ENCODE assay signal across 31 cellular contexts in the genomic region with DNA sequence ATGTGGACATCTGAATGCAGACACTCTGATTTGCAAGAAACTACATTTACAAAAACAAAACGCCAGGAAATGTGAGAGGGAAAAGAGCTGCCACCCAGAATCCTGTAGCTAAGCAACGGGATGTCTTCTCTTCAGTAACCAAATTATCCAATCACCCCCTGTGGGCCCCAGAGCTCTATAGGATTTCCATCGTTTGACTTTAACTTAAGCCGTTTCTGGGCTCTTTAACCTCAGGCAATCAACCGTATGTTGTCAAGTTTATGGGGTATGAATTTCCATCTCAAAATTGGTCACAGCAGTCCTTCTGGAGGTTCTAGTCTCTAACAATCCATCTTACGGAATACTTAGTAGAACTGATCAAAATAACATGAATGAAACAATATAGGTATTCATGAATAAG.
DNase-seq lines count a peak whose midpoint lies in the region; ATAC-seq, FAIRE-seq and TF ChIP-seq lines count a peak whose summit lies in the region.
"Had no signal": no experiment of that assay in that cellular context is flagged by ENCODE, and none has a peak within 500 bp of the region (broad histone marks: within the 10 kb centered on the region; RNA-seq: fewer than 3 reads in every experiment).

No MANE protein-coding gene starts in this region.

- no peak overlapping the region for H2AFZ ChIP-seq in GM23338
- peak overlapping the region; percentile 64 for H2AFZ ChIP-seq in osteoblast (ENCODE audit: low read length)
- H2AFZ ChIP-seq in HepG2 (ENCODE audit: low read length) = no peak overlapping the region

- ATAC-seq in GM23338 (peak; percentile 87), HepG2 (no peak), GM18861 (IDR thresholded peaks at IDR 0.05; ENCODE audit: unreplicated experiment) (no peak)
- ATAC-seq: activated T-cell treated with anti-CD3 and anti-CD28 coated beads, Interleukin-2, amount 50 U/mL, for 4 hours; left cardiac atrium; sciatic nerve; stimulated activated effector memory CD8-positive, alpha-beta T cell treated with anti-CD3 and anti-CD28 coated beads, Interleukin-12 subunit alpha, Interleukin-12 subunit beta, amount 100 ng/mL, for 72 hours had no signal

- no TSS peak for BruUV-seq in HepG2 (replicated peaks; lab: Mats Ljungman, UMichigan)

- H3K4me2 ChIP-seq in GM23338 (peak overlapping the region; percentile 34), osteoblast (ENCODE audit: insufficient read depth, low read length) (no peak overlapping the region), HepG2 (ENCODE audit: low read depth, low read length) (no peak overlapping the region)
- H3K4me2 ChIP-seq: KMS-11 had no signal

- no peak for TF ChIP-seq RAD21 in HepG2 (CRISPR knock-in tag; IDR thresholded peaks at IDR 0.05)

- H4K20me1 ChIP-seq in GM23338 (replicated peaks; ENCODE audit: insufficient read depth) = no peaks in the 10 kb centered on the region
- no peaks in the 10 kb centered on the region for H4K20me1 ChIP-seq in osteoblast (ENCODE audit: insufficient read depth, low read length)
- H4K20me1 ChIP-seq in HepG2 (ENCODE audit: insufficient read depth, low read length) = no peaks in the 10 kb centered on the region

- 7% methylated on average over 6 of the region's 6 CpGs for WGBS in HepG2 (ENCODE audit: low lambda C conversion rate)

- H3K27me3 ChIP-seq in GM23338 (ENCODE audit: insufficient read depth) (no peaks in the 10 kb centered on the region), osteoblast (ENCODE audit: insufficient read depth, low read length) (no peaks in the 10 kb centered on the region), HepG2 (ENCODE audit: control insufficient read depth in 1 of 2, insufficient read depth in 2 of 2, low read length in 2 of 2) (no peaks in the 10 kb centered on the region)
- H3K27me3 ChIP-seq: dorsolateral prefrontal cortex, neutrophil, Peyer's patch, upper lobe of left lung had no signal

- CTCF ChIA-PET in HepG2 (lab: Yijun Ruan, JAX; ENCODE audit: low intra/inter-chr PET ratio, low total read pairs) = no interaction called here

- H3K4me3 Mint-ChIP-seq in GM23338 (no peak overlapping the region), glutamatergic neuron (ENCODE audit: unreplicated experiment) (peak overlapping the region; percentile 6)
- H3K4me3 Mint-ChIP-seq: activated CD4-positive, alpha-beta T cell treated with anti-CD3 and anti-CD28 coated beads, Interleukin-2, amount 10 ng/mL, durations not matched to agents 7 days and 5 days; activated T-cell treated with anti-CD3 and anti-CD28 coated beads, Interleukin-2, amount 50 U/mL, for 4 hours; brain; stimulated activated effector memory CD8-positive, alpha-beta T cell treated with anti-CD3 and anti-CD28 coated beads, Interleukin-12 subunit alpha, Interleukin-12 subunit beta, amount 100 ng/mL, for 72 hours had no signal

- H3K27me3 Mint-ChIP-seq in GM23338 (ENCODE audit: insufficient read depth, low read depth, poor library complexity) (no peaks in the 10 kb centered on the region), glutamatergic neuron (ENCODE audit: unreplicated experiment) (no peaks in the 10 kb centered on the region)
- H3K27me3 Mint-ChIP-seq: activated CD4-positive, alpha-beta T cell treated with anti-CD3 and anti-CD28 coated beads, Interleukin-2, amount 10 ng/mL, durations not matched to agents 7 days and 5 days; progenitor cell of endocrine pancreas had no signal

- TF ChIP-seq CTCF in GM23338 (conservative IDR thresholded peaks at IDR 0.05; ENCODE audit: low read depth in 2 of 2) (no peak), glutamatergic neuron (IDR thresholded peaks at IDR 0.05; ENCODE audit: partially characterized antibody, unreplicated experiment) (no peak), osteoblast (IDR thresholded peaks at IDR 0.05; ENCODE audit: extremely low read depth, low read depth, low read length) (no peak), HepG2 (CRISPR knock-in tag; IDR thresholded peaks at IDR 0.05) (no peak)

- no peaks in the 10 kb centered on the region for H3K9me3 ChIP-seq in osteoblast (ENCODE audit: low read depth, low read length)
- H3K9me3 ChIP-seq in HepG2 (ENCODE audit: low read length) = peaks cover 64% of the 10 kb centered on the region
- H3K9me3 ChIP-seq: HAP-1, neutrophil, Peyer's patch, upper lobe of left lung had no signal

- no peaks in the 10 kb centered on the region for H3F3A ChIP-seq in GM23338 (replicated peaks; ENCODE audit: low read depth)

- no peak for TF ChIP-seq POLR2A in HepG2 (IDR thresholded peaks at IDR 0.05; ENCODE audit: insufficient read depth in 1 of 2, low read depth in 2 of 2, low read length in 2 of 2)

- H3K36me3 ChIP-seq in GM23338 (ENCODE audit: insufficient read depth) (no peaks in the 10 kb centered on the region), osteoblast (ENCODE audit: insufficient read depth, low read length) (no peaks in the 10 kb centered on the region), HepG2 (replicated peaks in 1 of 2; ENCODE audit: control insufficient read depth in 1 of 2, insufficient read depth in 2 of 2, low read length in 2 of 2) (no peaks in the 10 kb centered on the region)
- H3K36me3 ChIP-seq: HAP-1, neutrophil, Peyer's patch, upper lobe of left lung had no signal

- peak overlapping the region; percentile 1; the same call in 1 of the 2 replicates for H3K27ac ChIP-seq in GM23338 (ENCODE audit: low read depth)
- H3K27ac ChIP-seq in osteoblast (ENCODE audit: low read depth, low read length) = no peak overlapping the region
- H3K27ac ChIP-seq in HepG2 (ENCODE audit: extremely low read length, insufficient read depth, low read length) = no peak overlapping the region
- H3K27ac ChIP-seq: KMS-11, neutrophil, Peyer's patch, upper lobe of left lung, VCaP had no signal

- H3K79me2 ChIP-seq in GM23338 (replicated peaks; ENCODE audit: insufficient read depth) (no peaks in the 10 kb centered on the region; the same call in 1 of the 2 replicates), osteoblast (ENCODE audit: insufficient read depth, low read length) (no peaks in the 10 kb centered on the region), HepG2 (ENCODE audit: insufficient read depth, low read length) (no peaks in the 10 kb centered on the region)

- DNase-seq in GM23338 (ENCODE audit: low spot score) (peak; percentile 81), NCI-H69 (lab: John Stamatoyannopoulos, UW) (peak; percentile 74), glutamatergic neuron (no peak), osteoblast (ENCODE audit: insufficient read length, low spot score, missing footprints) (no peak), HepG2 (ENCODE audit: low spot score) (no peak), AG08395 (ENCODE audit: low spot score) (no peak)
- DNase-seq: activated CD4-positive, alpha-beta T cell treated with anti-CD3 and anti-CD28 coated beads, Interleukin-2, amount 10 ng/mL, durations not matched to agents 7 days and 5 days; activated gamma-delta T cell treated with Interleukin-2 at 50 U/mL for 16 hours; activated T-cell treated with anti-CD3 and anti-CD28 coated beads, Interleukin-2, amount 50 U/mL, for 4 hours; EL; left cardiac atrium; mammary epithelial cell; MM.1S; NCI-H1436 treated with DMSO at 0.1 percent for 48 hours; NCI-H2171 treated with DMSO at 0.1 percent for 48 hours; NCI-H510A treated with DMSO at 0.1 percent for 48 hours; Peyer's patch; SHP77 treated with DMSO at 0.1 percent for 48 hours; stimulated activated CD4-positive, alpha-beta T cell treated with anti-CD3 and anti-CD28 coated beads, Interleukin-4, amount 100 ng/mL, for 24 hours; upper lobe of left lung had no signal

- H3K9me2 ChIP-seq in GM23338 (ENCODE audit: insufficient read depth) = no peaks in the 10 kb centered on the region

- H3K36me3 Mint-ChIP-seq in GM23338 (ENCODE audit: low read depth) = no peaks in the 10 kb centered on the region
- no peaks in the 10 kb centered on the region for H3K36me3 Mint-ChIP-seq in glutamatergic neuron (ENCODE audit: unreplicated experiment)
- H3K36me3 Mint-ChIP-seq: brain; stimulated activated effector memory CD8-positive, alpha-beta T cell treated with anti-CD3 and anti-CD28 coated beads, Interleukin-12 subunit alpha, Interleukin-12 subunit beta, amount 100 ng/mL, for 72 hours had no signal

- H3K27ac Mint-ChIP-seq in GM23338 (no peak overlapping the region), glutamatergic neuron (ENCODE audit: unreplicated experiment) (no peak overlapping the region)
- H3K27ac Mint-ChIP-seq: activated CD4-positive, alpha-beta T cell treated with anti-CD3 and anti-CD28 coated beads, Interleukin-2, amount 10 ng/mL, durations not matched to agents 7 days and 5 days; brain; progenitor cell of endocrine pancreas; stimulated activated effector memory CD8-positive, alpha-beta T cell treated with anti-CD3 and anti-CD28 coated beads, Interleukin-12 subunit alpha, Interleukin-12 subunit beta, amount 100 ng/mL, for 72 hours had no signal

- no peak for FAIRE-seq in HepG2 (lab: Jason Lieb, UNC)
- FAIRE-seq: GM12892 had no signal

- in situ Hi-C loops in HepG2 (cut with HindIII; ENCODE audit: extremely low pct_ligation_motif_present, low pct_unique_long_range_greater_than_20kb) = no loop called here

- H3K9me3 Mint-ChIP-seq in GM23338 (no peaks in the 10 kb centered on the region), glutamatergic neuron (ENCODE audit: unreplicated experiment) (no peaks in the 10 kb centered on the region)
- H3K9me3 Mint-ChIP-seq: activated T-cell treated with anti-CD3 and anti-CD28 coated beads, Interleukin-2, amount 50 U/mL, for 4 hours; stimulated activated effector memory CD8-positive, alpha-beta T cell treated with anti-CD3 and anti-CD28 coated beads, Interleukin-12 subunit alpha, Interleukin-12 subunit beta, amount 100 ng/mL, for 72 hours had no signal

- H3K4me3 ChIP-seq in GM23338 (no peak overlapping the region), osteoblast (ENCODE audit: insufficient read depth, low read length) (no peak overlapping the region), HepG2 (replicated peaks in 1 of 3; ENCODE audit: insufficient read depth in 1 of 3, low read depth in 2 of 3, low read length in 3 of 3) (no peak overlapping the region)
- H3K4me3 ChIP-seq: dorsolateral prefrontal cortex, HAP-1, Peyer's patch, upper lobe of left lung had no signal

- POLR2A ChIA-PET in HepG2 (lab: Yijun Ruan, JAX) = no interaction called here

- H3K9ac ChIP-seq in HepG2 (ENCODE audit: insufficient read depth, low read depth, low read length) = no peak overlapping the region
- H3K9ac ChIP-seq: KMS-11 had no signal

- intact Hi-C loops in HepG2 (cut with micrococcal nuclease; ENCODE audit: unreplicated experiment) = loop anchor here (10.0 kb wide), 1 partner anchor 464 kb away; no protein-coding TSS in a partner anchor

- H3K4me1 ChIP-seq in GM23338 (ENCODE audit: insufficient read depth) (peaks cover 41% of the 10 kb centered on the region), osteoblast (ENCODE audit: insufficient read depth, low read length) (no peaks in the 10 kb centered on the region), HepG2 (ENCODE audit: insufficient read depth, low read length) (no peaks in the 10 kb centered on the region)
- H3K4me1 ChIP-seq: HAP-1, Peyer's patch, upper lobe of left lung had no signal

- TF ChIP-seq EP300 in HepG2 (IDR thresholded peaks at IDR 0.05; ENCODE audit: low read depth in 2 of 2, low read length in 2 of 2) = no peak
- TF ChIP-seq EP300 in HepG2 (CRISPR knock-in tag; IDR thresholded peaks at IDR 0.05; ENCODE audit: borderline replicate concordance) = no peak

- H3K4me1 Mint-ChIP-seq in GM23338 (peaks cover 37% of the 10 kb centered on the region), glutamatergic neuron (ENCODE audit: low read depth, unreplicated experiment) (peaks cover 27% of the 10 kb centered on the region)
- H3K4me1 Mint-ChIP-seq: activated CD4-positive, alpha-beta T cell treated with anti-CD3 and anti-CD28 coated beads, Interleukin-2, amount 10 ng/mL, durations not matched to agents 7 days and 5 days; stimulated activated effector memory CD8-positive, alpha-beta T cell treated with anti-CD3 and anti-CD28 coated beads, Interleukin-12 subunit alpha, Interleukin-12 subunit beta, amount 100 ng/mL, for 72 hours had no signal

Comparison
In these comparisons a context has a peak if more than half of its experiments do, and no peak if none do; other contexts are left out.
1. DNase-seq: peak in GM23338 (single experiment) and NCI-H69 (single experiment); none in glutamatergic neuron (single experiment), osteoblast (single experiment), HepG2 (single experiment) and AG08395 (single experiment).